ENCODE assay signal across 26 cellular contexts in the genomic region with DNA sequence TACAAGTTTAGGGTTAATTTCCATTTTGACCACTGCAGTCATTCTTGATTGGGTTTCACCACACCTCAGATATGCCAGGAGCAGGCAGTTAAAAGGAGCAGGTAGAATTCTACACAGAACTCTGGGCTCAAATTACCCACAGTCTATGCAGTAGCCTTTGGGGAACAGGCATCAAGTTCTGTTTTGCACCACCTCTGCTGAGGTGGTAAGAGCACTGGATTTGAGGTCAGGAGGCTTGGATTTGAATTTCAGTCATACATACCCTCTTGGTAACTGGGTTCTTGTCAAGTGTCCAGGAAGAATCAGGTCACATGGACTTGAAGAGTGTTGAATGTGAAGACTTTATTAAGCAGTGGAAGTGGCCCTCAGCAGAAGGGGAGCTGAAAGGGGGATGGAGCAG.
"Had no signal": no experiment of that assay in that cellular context is flagged by ENCODE, and none has a peak within 500 bp of the region (broad histone marks: within the 10 kb centered on the region; RNA-seq: fewer than 3 reads in every experiment).

No MANE protein-coding gene starts in this region.

- H3K9me3 ChIP-seq: testis, uterus had no signal

- H3K36me3 ChIP-seq: left lung, uterus had no signal

- H3K36me3 Mint-ChIP-seq: activated naive CD4-positive, alpha-beta T cell treated with anti-CD3 and anti-CD28 coated beads, Interleukin-2, amount 50 U/mL, for 72 hours; immature natural killer cell; naive thymus-derived CD4-positive, alpha-beta T cell had no signal

- H3K27ac ChIP-seq: foreskin keratinocyte, hepatocyte, left lung, testis, uterus, VCaP had no signal

- H3K9me3 Mint-ChIP-seq: activated CD4-positive, alpha-beta T cell treated with anti-CD3 and anti-CD28 coated beads, Interleukin-2, amount 10 ng/mL, durations not matched to agents 7 days and 5 days; activated CD8-positive, alpha-beta T cell treated with anti-CD3 and anti-CD28 coated beads for 36 hours; activated naive CD4-positive, alpha-beta T cell treated with anti-CD3 and anti-CD28 coated beads, Interleukin-2, amount 50 U/mL, for 72 hours; immature natural killer cell; T-helper 2 cell treated with Interferon-gamma antibody and Interleukin-4, amounts not matched to agents 5 μg/mL and 100 μg/mL, for 36 hours had no signal

- H3K4me2 ChIP-seq: hepatocyte had no signal

- H3K4me3 Mint-ChIP-seq: activated CD4-positive, alpha-beta T cell treated with anti-CD3 and anti-CD28 coated beads, Interleukin-2, amount 10 ng/mL, durations not matched to agents 7 days and 5 days; activated CD8-positive, alpha-beta memory T cell treated with anti-CD3 and anti-CD28 coated beads, Interleukin-2, amount 10 ng/mL, durations not matched to agents 7 days and 5 days; activated CD8-positive, alpha-beta T cell treated with anti-CD3 and anti-CD28 coated beads for 36 hours; immature natural killer cell; naive thymus-derived CD4-positive, alpha-beta T cell; neural crest cell; T-helper 2 cell treated with Interferon-gamma antibody and Interleukin-4, amounts not matched to agents 5 μg/mL and 100 μg/mL, for 36 hours had no signal

- DNase-seq: activated CD4-positive, alpha-beta T cell treated with anti-CD3 and anti-CD28 coated beads, Interleukin-2, amount 10 ng/mL, durations not matched to agents 7 days and 5 days; activated CD8-positive, alpha-beta memory T cell treated with anti-CD3 and anti-CD28 coated beads, Interleukin-2, amount 10 ng/mL, durations not matched to agents 7 days and 5 days; activated CD8-positive, alpha-beta T cell treated with anti-CD3 and anti-CD28 coated beads for 36 hours; amniotic stem cell; cerebellar nuclear complex; foreskin keratinocyte; glutamatergic neuron; immature natural killer cell; left lung; naive thymus-derived CD4-positive, alpha-beta T cell; occipital lobe; small intestine; stimulated activated CD4-positive, alpha-beta T cell treated with anti-CD3 and anti-CD28 coated beads, Interleukin-2, amount 100 ng/mL, for 24 hours; stimulated activated naive CD4-positive, alpha-beta T cell; testis; trophoblast cell; uterus had no signal

- H2AFZ ChIP-seq: hepatocyte had no signal

- H3K4me1 Mint-ChIP-seq: neural crest cell had no signal

- FAIRE-seq: endometrium, small intestine had no signal

- ATAC-seq: activated CD4-positive, CD25-positive, alpha-beta regulatory T cell treated with anti-CD3 and anti-CD28 coated beads, Interleukin-2, amount 50 U/mL, for 24 hours; activated CD8-positive, alpha-beta memory T cell treated with anti-CD3 and anti-CD28 coated beads, Interleukin-2, amount 10 ng/mL, durations not matched to agents 7 days and 5 days; activated CD8-positive, alpha-beta T cell treated with anti-CD3 and anti-CD28 coated beads for 36 hours; activated naive CD4-positive, alpha-beta T cell treated with anti-CD3 and anti-CD28 coated beads, Interleukin-2, amount 50 U/mL, for 72 hours; foreskin keratinocyte; left lung; naive thymus-derived CD4-positive, alpha-beta T cell; sciatic nerve had no signal

- H3K27ac Mint-ChIP-seq: activated CD4-positive, alpha-beta T cell treated with anti-CD3 and anti-CD28 coated beads, Interleukin-2, amount 10 ng/mL, durations not matched to agents 7 days and 5 days; activated CD8-positive, alpha-beta memory T cell treated with anti-CD3 and anti-CD28 coated beads, Interleukin-2, amount 10 ng/mL, durations not matched to agents 7 days and 5 days; activated CD8-positive, alpha-beta T cell treated with anti-CD3 and anti-CD28 coated beads for 36 hours; immature natural killer cell; naive thymus-derived CD4-positive, alpha-beta T cell; T-helper 2 cell treated with Interferon-gamma antibody and Interleukin-4, amounts not matched to agents 5 μg/mL and 100 μg/mL, for 36 hours had no signal

- H3K4me1 ChIP-seq: foreskin keratinocyte, left lung, testis, uterus had no signal

- H3K27me3 ChIP-seq: foreskin keratinocyte, hepatocyte, left lung, testis, uterus had no signal

- H3K79me2 ChIP-seq: hepatocyte had no signal

- H3K27me3 Mint-ChIP-seq: activated CD4-positive, alpha-beta T cell treated with anti-CD3 and anti-CD28 coated beads, Interleukin-2, amount 10 ng/mL, durations not matched to agents 7 days and 5 days; activated CD8-positive, alpha-beta memory T cell treated with anti-CD3 and anti-CD28 coated beads, Interleukin-2, amount 10 ng/mL, durations not matched to agents 7 days and 5 days; activated CD8-positive, alpha-beta T cell treated with anti-CD3 and anti-CD28 coated beads for 36 hours; naive thymus-derived CD4-positive, alpha-beta T cell had no signal

- H3K4me3 ChIP-seq: hepatocyte, left lung, lung, testis, uterus had no signal
